19 cellular contexts compared by ENCODE assay signal in genomic region chr2:145286716-145287115, GRCh38.
"Had no signal": no experiment of that assay in that cellular context is flagged by ENCODE, and none has a peak within 500 bp of the region (broad histone marks: within the 10 kb centered on the region; RNA-seq: fewer than 3 reads in every experiment).

No MANE protein-coding gene starts in this region.

- H3K27me3 ChIP-seq: body of pancreas, gastrocnemius medialis, right atrium auricular region, upper lobe of left lung had no signal

- H3K27ac ChIP-seq: body of pancreas, gastrocnemius medialis, right atrium auricular region, upper lobe of left lung had no signal

- H3K4me1 ChIP-seq: body of pancreas, gastrocnemius medialis had no signal

- H3K4me3 ChIP-seq: body of pancreas, gastrocnemius medialis, right atrium auricular region, upper lobe of left lung had no signal

- H3K36me3 ChIP-seq: gastrocnemius medialis, right atrium auricular region, upper lobe of left lung had no signal

- H3K9me3 ChIP-seq: body of pancreas, gastrocnemius medialis, right atrium auricular region, upper lobe of left lung had no signal

- DNase-seq: activated B cell treated with CpG ODN at 0.5 μM for 24 hours; activated CD4-positive, alpha-beta T cell treated with anti-CD3 and anti-CD28 coated beads for 4 hours; activated CD4-positive, alpha-beta T cell treated with anti-CD3 and anti-CD28 coated beads, Interleukin-2, amount 50 U/mL, for 48 hours; activated CD8-positive, alpha-beta memory T cell treated with anti-CD3 and anti-CD28 coated beads, Interleukin-2, amount 50 U/mL, for 48 hours; activated effector memory CD4-positive, alpha-beta T cell treated with Interleukin-2 at 50 U/mL for 16 hours; activated naive CD4-positive, alpha-beta T cell treated with anti-CD3 and anti-CD28 coated beads for 36 hours; activated naive CD8-positive, alpha-beta T cell treated with anti-CD3 and anti-CD28 coated beads, Interleukin-2, amount 10 ng/mL, durations not matched to agents 7 days and 5 days; activated T-cell treated with anti-CD3 and anti-CD28 coated beads, Interleukin-2, amount 50 U/mL, for 4 hours; body of pancreas; caudate nucleus; effector memory CD4-positive, alpha-beta T cell; gastrocnemius medialis; head of caudate nucleus; stimulated activated CD4-positive, alpha-beta T cell treated with anti-CD3 and anti-CD28 coated beads, Interleukin-4, amount 100 ng/mL, for 4 hours; stimulated activated naive CD8-positive, alpha-beta T cell treated with anti-CD3 and anti-CD28 coated beads, Interleukin-15, Interleukin-2, amounts not matched to agents 100 U/mL and 50 U/mL, for 24 hours; SW 1271; T-helper 17 cell; upper lobe of left lung had no signal

- ATAC-seq: activated T-cell treated with anti-CD3 and anti-CD28 coated beads, Interleukin-2, amount 50 U/mL, for 4 hours; body of pancreas; gastrocnemius medialis; stimulated activated naive CD8-positive, alpha-beta T cell treated with anti-CD3 and anti-CD28 coated beads, Interleukin-15, Interleukin-2, amounts not matched to agents 100 U/mL and 50 U/mL, for 24 hours; T-helper 17 cell had no signal
